In the genomic region with DNA sequence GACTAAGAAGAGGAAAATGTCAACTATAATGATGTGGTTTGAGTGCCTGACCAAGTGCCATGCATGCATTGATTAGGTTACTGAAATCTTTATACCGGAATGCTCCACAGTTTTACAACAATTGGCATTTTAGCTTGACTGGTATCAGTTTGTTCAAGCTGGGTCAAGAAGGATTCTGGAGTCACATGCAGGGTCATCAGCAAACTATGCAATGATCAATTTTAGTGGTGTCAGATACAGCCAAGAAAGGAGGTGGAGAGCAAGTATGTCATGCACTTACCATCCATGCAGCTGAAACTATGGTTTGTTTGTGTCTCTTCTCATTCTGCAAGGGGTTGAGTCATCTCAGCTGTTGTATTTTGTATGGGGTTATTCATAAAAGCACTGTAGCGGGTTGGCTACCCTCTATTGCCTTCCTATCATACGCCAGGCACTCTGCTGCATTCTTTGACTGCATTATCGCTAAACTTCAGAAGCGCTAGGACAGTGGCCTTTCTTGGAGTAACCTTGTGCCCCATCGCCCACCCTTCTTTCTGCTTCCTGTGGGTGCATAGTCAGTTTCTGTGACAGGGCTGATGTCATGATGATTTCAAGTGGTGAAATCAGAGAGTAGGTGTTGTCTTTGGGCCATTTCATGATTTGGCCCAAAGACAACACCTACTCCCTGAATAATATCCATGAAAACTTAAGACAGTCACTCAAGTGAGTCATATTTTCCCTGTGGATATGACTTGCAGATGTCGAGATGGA, we compare ENCODE assay signal across 10 cellular contexts.
DNase-seq lines count a peak whose midpoint lies in the region; ATAC-seq and TF ChIP-seq lines count a peak whose summit lies in the region.
"Had no signal": no experiment of that assay in that cellular context is flagged by ENCODE, and none has a peak within 500 bp of the region (broad histone marks: within the 10 kb centered on the region; RNA-seq: fewer than 3 reads in every experiment).

No MANE protein-coding gene starts in this region.

- no peak overlapping the region for H3T11ph ChIP-seq in H9 (ENCODE audit: low read length)

- H3K4me1 ChIP-seq in GM23248 (ENCODE audit: insufficient read depth): peaks cover 21% of the 10 kb centered on the region
- peaks cover 9% of the 10 kb centered on the region for H3K4me1 ChIP-seq in RWPE2 (ENCODE audit: insufficient read depth, poor library complexity, severe bottlenecking)
- H3K4me1 ChIP-seq in esophagus muscularis mucosa: peaks cover 0 to 11% (median 9%) of the 10 kb centered on the region in 4 donors
- H3K4me1 ChIP-seq in gastrocnemius medialis: no peaks in the 10 kb centered on the region
- no peaks in the 10 kb centered on the region for H3K4me1 ChIP-seq in H9 (ENCODE audit: insufficient read depth, low read length)
- H3K4me1 ChIP-seq: testis had no signal

- no peak overlapping the region for H2BK15ac ChIP-seq in H9 (ENCODE audit: low read depth, low read length)

- peaks cover 21% of the 10 kb centered on the region for H3F3A ChIP-seq in GM23248 (ENCODE audit: insufficient read depth)

- H3K36me3 Mint-ChIP-seq in H9 (ENCODE audit: insufficient read depth in 1 of 3, low read depth in 3 of 3): no peaks in the 10 kb centered on the region

- H3K27me3 ChIP-seq in GM23248 (replicated peaks; ENCODE audit: insufficient read depth) (no peaks in the 10 kb centered on the region), RWPE2 (ENCODE audit: insufficient read depth, poor library complexity, severe bottlenecking) (no peaks in the 10 kb centered on the region), esophagus muscularis mucosa (no peaks in the 10 kb centered on the region), gastrocnemius medialis (no peaks in the 10 kb centered on the region), H9 (ENCODE audit: insufficient read depth, low read length) (no peaks in the 10 kb centered on the region), WERI-Rb-1 (ENCODE audit: insufficient read depth, low read depth, severe bottlenecking) (no peaks in the 10 kb centered on the region)
- H3K27me3 ChIP-seq: testis had no signal

- no peak overlapping the region for H3K56ac ChIP-seq in H9 (ENCODE audit: insufficient read length, low read depth, low read length)

- WGBS in GM23248 (ENCODE audit: low coverage in 1 of 2, low lambda C conversion rate in 2 of 2, missing lambda C conversion rate in 2 of 2), 2 experiments: 4 to 10% methylated on average over 7 of the region's 7 CpGs
- 82% methylated on average over 7 of the region's 7 CpGs for WGBS in esophagus muscularis mucosa
- no CpG with 5 or more reads among the region's 7 CpGs for WGBS in H9 (ENCODE audit: extremely low coverage, insufficient read length, low lambda C conversion rate)

- no peak overlapping the region for H3K4ac ChIP-seq in H9 (ENCODE audit: low read depth, low read length)

- H3K4me1 Mint-ChIP-seq in H9: peaks cover 5 to 6% of the 10 kb centered on the region in 2 experiments

- no peak overlapping the region for H3K14ac ChIP-seq in H9 (ENCODE audit: insufficient read depth, low read length)

- no peaks in the 10 kb centered on the region for H3K79me2 ChIP-seq in GM23248 (ENCODE audit: insufficient read depth)
- H3K79me2 ChIP-seq in H9 (ENCODE audit: insufficient read depth, low read length): no peaks in the 10 kb centered on the region

- peak; percentile 96 for DNase-seq in GM23248
- no peak for DNase-seq in RWPE2 (ENCODE audit: low spot score)
- DNase-seq in esophagus muscularis mucosa (ENCODE audit: extremely low spot score): peak; percentile 88
- no peak for DNase-seq in gastrocnemius medialis
- DNase-seq in H9: no peak
- no peak for DNase-seq in WERI-Rb-1
- DNase-seq: H7, right cardiac atrium, testis had no signal

- no peak overlapping the region for H2BK20ac ChIP-seq in H9 (ENCODE audit: low read depth, low read length, poor library complexity, severe bottlenecking)

- H3K79me1 ChIP-seq in H9 (ENCODE audit: insufficient read depth, low read depth, low read length, poor library complexity, severe bottlenecking): no peaks in the 10 kb centered on the region

- H3K9me3 ChIP-seq in GM23248 (ENCODE audit: low read depth) (no peaks in the 10 kb centered on the region), RWPE2 (ENCODE audit: severe bottlenecking) (no peaks in the 10 kb centered on the region), esophagus muscularis mucosa (no peaks in the 10 kb centered on the region), gastrocnemius medialis (no peaks in the 10 kb centered on the region), H9 (ENCODE audit: control insufficient read depth, low read depth, low read length) (no peaks in the 10 kb centered on the region), WERI-Rb-1 (ENCODE audit: severe bottlenecking) (no peaks in the 10 kb centered on the region)
- H3K9me3 ChIP-seq: testis had no signal

- H3K36me3 ChIP-seq in GM23248 (ENCODE audit: low read depth) (no peaks in the 10 kb centered on the region), RWPE2 (ENCODE audit: low read depth) (no peaks in the 10 kb centered on the region), esophagus muscularis mucosa (no peaks in the 10 kb centered on the region), gastrocnemius medialis (no peaks in the 10 kb centered on the region), WERI-Rb-1 (no peaks in the 10 kb centered on the region)

- H4K8ac ChIP-seq in H9 (replicated peaks; ENCODE audit: insufficient read length, low read depth, low read length): no peak overlapping the region

- TF ChIP-seq CTCF in RWPE2 (IDR thresholded peaks at IDR 0.05; ENCODE audit: poor library complexity, severe bottlenecking) (no peak), esophagus muscularis mucosa (IDR thresholded peaks at IDR 0.05) (no peak), gastrocnemius medialis (IDR thresholded peaks at IDR 0.05 in 4 of 5, conservative IDR thresholded peaks at IDR 0.05 in 1 of 5) (no peak), H9 (conservative IDR thresholded peaks at IDR 0.05) (no peak), WERI-Rb-1 (IDR thresholded peaks at IDR 0.05; ENCODE audit: low read depth, low read length) (no peak)

- TF ChIP-seq EP300 in esophagus muscularis mucosa (IDR thresholded peaks at IDR 0.05): no peak

- no peaks in the 10 kb centered on the region for H3K9me3 Mint-ChIP-seq in H9

- H3K9ac ChIP-seq in GM23248 (peak overlapping the region; percentile 65), H9 (ENCODE audit: extremely low read depth, insufficient read length, low read length) (no peak overlapping the region)

- H3K18ac ChIP-seq in H9 (ENCODE audit: insufficient read length, low read depth, low read length): no peak overlapping the region

- intact Hi-C loops in esophagus muscularis mucosa (cut with DNase I): no loop called here
- intact Hi-C loops in gastrocnemius medialis (cut with DNase I; ENCODE audit: low total_unique reads): no loop called here

- no peaks in the 10 kb centered on the region for H3K23me2 ChIP-seq in H9 (ENCODE audit: insufficient read length, low read depth, low read length, poor library complexity, severe bottlenecking)

- no peak overlapping the region for H2AK5ac ChIP-seq in H9 (ENCODE audit: insufficient read length, low read length)

- H3K4me2 ChIP-seq in GM23248 (ENCODE audit: unreplicated experiment) (peak overlapping the region; percentile 77), H9 (ENCODE audit: insufficient read depth, insufficient read length, low read length) (no peak overlapping the region)

- H3K27ac ChIP-seq in GM23248: peak overlapping the region; percentile 93
- no peak overlapping the region for H3K27ac ChIP-seq in RWPE2 (ENCODE audit: poor library complexity, severe bottlenecking)
- no peak overlapping the region for H3K27ac ChIP-seq in esophagus muscularis mucosa (replicated peaks in 1 of 4)
- peak overlapping the region in 1 of 4 donors; percentile 21 for H3K27ac ChIP-seq in gastrocnemius medialis
- no peak overlapping the region for H3K27ac ChIP-seq in H9 (ENCODE audit: insufficient read length, low read depth, low read length)
- no peak overlapping the region for H3K27ac ChIP-seq in WERI-Rb-1
- H3K27ac ChIP-seq: testis had no signal

- no peak overlapping the region for H3K23ac ChIP-seq in H9 (ENCODE audit: insufficient read length, low read depth, low read length)

- peak overlapping the region; percentile 61 for H2AFZ ChIP-seq in GM23248
- no peak overlapping the region for H2AFZ ChIP-seq in H9 (ENCODE audit: low read length)

- ATAC-seq in RWPE2 (ENCODE audit: low read depth) (peak; percentile 52), gastrocnemius medialis (peak; percentile 34 to 56), HG03378 (IDR thresholded peaks at IDR 0.05; ENCODE audit: unreplicated experiment) (no peak)

- in situ Hi-C loops in GM23248 (cut with MboI) (no loop called here), gastrocnemius medialis (cut with MboI; ENCODE audit: low sequenced_read_pairs in 4 of 4) (no loop called here)

- no peaks in the 10 kb centered on the region for H3K9me2 ChIP-seq in GM23248 (ENCODE audit: insufficient read depth)

- no peak overlapping the region for H4K5ac ChIP-seq in H9 (ENCODE audit: insufficient read length, low read depth, low read length)

- H3K4me3 Mint-ChIP-seq in H9: no peak overlapping the region

- no peak overlapping the region for H3K27ac Mint-ChIP-seq in H9

- no peaks in the 10 kb centered on the region for H4K20me1 ChIP-seq in GM23248 (ENCODE audit: insufficient read depth)
- H4K20me1 ChIP-seq in H9 (ENCODE audit: control insufficient read depth, insufficient read depth, insufficient read length): no peaks in the 10 kb centered on the region

- no peak overlapping the region for H4K91ac ChIP-seq in H9 (ENCODE audit: insufficient read length, low read depth, low read length)

- TF ChIP-seq POLR2A in esophagus muscularis mucosa (IDR thresholded peaks at IDR 0.05; ENCODE audit: low read depth): no peak
- no peak for TF ChIP-seq POLR2A in gastrocnemius medialis (IDR thresholded peaks at IDR 0.05)

- H2BK120ac ChIP-seq in H9 (ENCODE audit: low read depth, low read length, poor library complexity, severe bottlenecking): no peak overlapping the region

- no peak overlapping the region for H2BK5ac ChIP-seq in H9 (ENCODE audit: insufficient read length, low read length)

- peak overlapping the region; percentile 54 for H3K4me3 ChIP-seq in GM23248
- H3K4me3 ChIP-seq in RWPE2 (ENCODE audit: severe bottlenecking): no peak overlapping the region
- no peak overlapping the region for H3K4me3 ChIP-seq in esophagus muscularis mucosa
- no peak overlapping the region for H3K4me3 ChIP-seq in gastrocnemius medialis
- no peak overlapping the region for H3K4me3 ChIP-seq in WERI-Rb-1 (ENCODE audit: low read depth, low read length)
- H3K4me3 ChIP-seq: testis had no signal

- H2BK12ac ChIP-seq in H9 (ENCODE audit: insufficient read length, low read depth, low read length): no peak overlapping the region

- peaks cover 3% of the 10 kb centered on the region for H3K27me3 Mint-ChIP-seq in H9 (ENCODE audit: low read depth)

Comparison
In these comparisons a context has a peak if more than half of its experiments do, and no peak if none do; other contexts are left out.
1. DNase-seq: peak in GM23248 (single experiment) and esophagus muscularis mucosa (single experiment); none in RWPE2 (single experiment), gastrocnemius medialis (0 of 2), H9 (single experiment) and WERI-Rb-1 (single experiment).